19 cellular contexts compared by ENCODE assay signal in genomic region chr1:41738010-41738409, GRCh38.
DNase-seq lines count a peak whose midpoint lies in the region; ATAC-seq and TF ChIP-seq lines count a peak whose summit lies in the region.
"Had no signal": no experiment of that assay in that cellular context is flagged by ENCODE, and none has a peak within 500 bp of the region (broad histone marks: within the 10 kb centered on the region; RNA-seq: fewer than 3 reads in every experiment).

No MANE protein-coding gene starts in this region.

- peaks cover 78% of the 10 kb centered on the region for H3K4me1 Mint-ChIP-seq in activated naive CD4-positive, alpha-beta T cell treated with anti-CD3 and anti-CD28 coated beads, Interleukin-2, amount 50 U/mL, for 24 hours
- peaks cover 74% of the 10 kb centered on the region for H3K4me1 Mint-ChIP-seq in activated B cell treated with CpG ODN at 0.5 μM for 24 hours
- peaks cover 62 to 86% of the 10 kb centered on the region in 2 donors for H3K4me1 Mint-ChIP-seq in natural killer cell

- H3K4me3 ChIP-seq in MM.1S (ENCODE audit: low read length) = no peak overlapping the region
- H3K4me3 ChIP-seq: cardiac muscle cell, neural progenitor cell had no signal

- no peaks in the 10 kb centered on the region for H4K20me1 ChIP-seq in MM.1S (ENCODE audit: insufficient read depth, low read length)

- H3K9ac ChIP-seq in MM.1S (ENCODE audit: low read length) = no peak overlapping the region
- H3K9ac ChIP-seq: neural progenitor cell had no signal

- DNase-seq in activated naive CD4-positive, alpha-beta T cell treated with anti-CD3 and anti-CD28 coated beads, Interleukin-2, amount 50 U/mL, for 16 hours = no peak
- DNase-seq in activated B cell treated with CpG ODN at 0.5 μM for 24 hours (no peak), natural killer cell (no peak), NCI-H1105 treated with DMSO at 0.1 percent for 48 hours (lab: John Stamatoyannopoulos, UW) (no peak), MM.1S (no peak), SHP77 treated with DMSO at 0.1 percent for 48 hours (lab: John Stamatoyannopoulos, UW) (no peak)
- DNase-seq: CD4-positive, alpha-beta T cell; dermis blood vessel endothelial cell; DMS 273 treated with DMSO at 0.1 percent for 48 hours; head of caudate nucleus; midbrain; NCI-H1694 treated with DMSO at 0.1 percent for 48 hours; NCI-H69; spleen; substantia nigra had no signal

- H3K4me2 ChIP-seq in MM.1S (ENCODE audit: low read depth, low read length) = no peak overlapping the region
- H3K4me2 ChIP-seq: neural progenitor cell had no signal

- ATAC-seq in activated B cell treated with CpG ODN at 0.5 μM for 24 hours (ENCODE audit: low read depth) (no peak), natural killer cell (no peak), HG03432 (IDR thresholded peaks at IDR 0.05; ENCODE audit: unreplicated experiment) (no peak)

- no peak for TF ChIP-seq CTCF in activated B cell treated with CpG ODN at 0.5 μM for 24 hours (IDR thresholded peaks at IDR 0.05)
- TF ChIP-seq CTCF in natural killer cell (IDR thresholded peaks at IDR 0.05) = no peak
- TF ChIP-seq CTCF in MM.1S (IDR thresholded peaks at IDR 0.05; ENCODE audit: low read length) = no peak

- H3K36me3 ChIP-seq in MM.1S (replicated peaks; ENCODE audit: insufficient read depth, low read length) = no peaks in the 10 kb centered on the region
- H3K36me3 ChIP-seq: cardiac muscle cell, neural progenitor cell, spleen had no signal

- no peak overlapping the region for H2AFZ ChIP-seq in MM.1S (ENCODE audit: low read length)
- H2AFZ ChIP-seq: neural progenitor cell had no signal

- H3K4me3 Mint-ChIP-seq in activated naive CD4-positive, alpha-beta T cell treated with anti-CD3 and anti-CD28 coated beads, Interleukin-2, amount 50 U/mL, for 24 hours = peak overlapping the region; percentile 58
- no peak overlapping the region for H3K4me3 Mint-ChIP-seq in activated B cell treated with CpG ODN at 0.5 μM for 24 hours
- no peak overlapping the region for H3K4me3 Mint-ChIP-seq in natural killer cell
- H3K4me3 Mint-ChIP-seq: neural progenitor cell had no signal

- no peaks in the 10 kb centered on the region for H3K27me3 ChIP-seq in MM.1S (replicated peaks; ENCODE audit: insufficient read depth, low read length)
- H3K27me3 ChIP-seq: cardiac muscle cell, neural progenitor cell, spleen had no signal

- no peaks in the 10 kb centered on the region for H3F3A ChIP-seq in MM.1S (ENCODE audit: insufficient read depth, low read length)

- peaks cover 2% of the 10 kb centered on the region for H3K36me3 Mint-ChIP-seq in activated naive CD4-positive, alpha-beta T cell treated with anti-CD3 and anti-CD28 coated beads, Interleukin-2, amount 50 U/mL, for 24 hours
- H3K36me3 Mint-ChIP-seq in activated B cell treated with CpG ODN at 0.5 μM for 24 hours (ENCODE audit: low read depth) = no peaks in the 10 kb centered on the region
- H3K36me3 Mint-ChIP-seq in natural killer cell = no peaks in the 10 kb centered on the region
- H3K36me3 Mint-ChIP-seq: neural progenitor cell had no signal

- intact Hi-C loops in activated B cell treated with CpG ODN at 0.5 μM for 24 hours (cut with micrococcal nuclease) = no loop called here
- intact Hi-C loops in natural killer cell (cut with micrococcal nuclease) = no loop called here

- H3K9me3 Mint-ChIP-seq in activated naive CD4-positive, alpha-beta T cell treated with anti-CD3 and anti-CD28 coated beads, Interleukin-2, amount 50 U/mL, for 24 hours = no peaks in the 10 kb centered on the region
- no peaks in the 10 kb centered on the region for H3K9me3 Mint-ChIP-seq in activated B cell treated with CpG ODN at 0.5 μM for 24 hours
- no peaks in the 10 kb centered on the region for H3K9me3 Mint-ChIP-seq in natural killer cell
- H3K9me3 Mint-ChIP-seq: CD4-positive, alpha-beta T cell; neural progenitor cell had no signal

- no peak overlapping the region for H3K27ac ChIP-seq in MM.1S (ENCODE audit: low read length)
- H3K27ac ChIP-seq: cardiac muscle cell, neural progenitor cell had no signal

- peaks cover 11% of the 10 kb centered on the region for H3K4me1 ChIP-seq in MM.1S (ENCODE audit: low read length)

- no peaks in the 10 kb centered on the region for H3K79me2 ChIP-seq in MM.1S (ENCODE audit: low read length)

- no peaks in the 10 kb centered on the region for H3K9me2 ChIP-seq in MM.1S (replicated peaks; ENCODE audit: insufficient read depth, low read length)

- no peaks in the 10 kb centered on the region for H3K9me3 ChIP-seq in MM.1S (replicated peaks; ENCODE audit: insufficient read depth, low read length)
- H3K9me3 ChIP-seq: spleen had no signal

- POLR2A ChIA-PET in activated B cell treated with CpG ODN at 0.5 μM for 24 hours (lab: Charles Lee) = interaction anchor here (1.0 to 8.0 kb wide), 5 partner anchors 10 to 77 kb away, joined by 3 to 122 read pairs (median 5); no protein-coding TSS in a partner anchor

- H3K27ac Mint-ChIP-seq in activated naive CD4-positive, alpha-beta T cell treated with anti-CD3 and anti-CD28 coated beads, Interleukin-2, amount 50 U/mL, for 24 hours = peak overlapping the region; percentile 97
- peak overlapping the region; percentile 90 for H3K27ac Mint-ChIP-seq in activated B cell treated with CpG ODN at 0.5 μM for 24 hours
- H3K27ac Mint-ChIP-seq in natural killer cell = peak overlapping the region; percentile 92 to 97

- H3K27me3 Mint-ChIP-seq in activated naive CD4-positive, alpha-beta T cell treated with anti-CD3 and anti-CD28 coated beads, Interleukin-2, amount 50 U/mL, for 24 hours = no peaks in the 10 kb centered on the region
- H3K27me3 Mint-ChIP-seq in activated B cell treated with CpG ODN at 0.5 μM for 24 hours (no peaks in the 10 kb centered on the region), natural killer cell (ENCODE audit: low read depth in 2 of 2) (no peaks in the 10 kb centered on the region)
- H3K27me3 Mint-ChIP-seq: CD4-positive, alpha-beta T cell had no signal

- CTCF ChIA-PET in activated B cell treated with CpG ODN at 0.5 μM for 24 hours (lab: Charles Lee) = interaction anchor here (1.8 kb wide), 1 partner anchor 9 kb away, joined by 15 read pairs; no protein-coding TSS in a partner anchor
